In the genomic region with DNA sequence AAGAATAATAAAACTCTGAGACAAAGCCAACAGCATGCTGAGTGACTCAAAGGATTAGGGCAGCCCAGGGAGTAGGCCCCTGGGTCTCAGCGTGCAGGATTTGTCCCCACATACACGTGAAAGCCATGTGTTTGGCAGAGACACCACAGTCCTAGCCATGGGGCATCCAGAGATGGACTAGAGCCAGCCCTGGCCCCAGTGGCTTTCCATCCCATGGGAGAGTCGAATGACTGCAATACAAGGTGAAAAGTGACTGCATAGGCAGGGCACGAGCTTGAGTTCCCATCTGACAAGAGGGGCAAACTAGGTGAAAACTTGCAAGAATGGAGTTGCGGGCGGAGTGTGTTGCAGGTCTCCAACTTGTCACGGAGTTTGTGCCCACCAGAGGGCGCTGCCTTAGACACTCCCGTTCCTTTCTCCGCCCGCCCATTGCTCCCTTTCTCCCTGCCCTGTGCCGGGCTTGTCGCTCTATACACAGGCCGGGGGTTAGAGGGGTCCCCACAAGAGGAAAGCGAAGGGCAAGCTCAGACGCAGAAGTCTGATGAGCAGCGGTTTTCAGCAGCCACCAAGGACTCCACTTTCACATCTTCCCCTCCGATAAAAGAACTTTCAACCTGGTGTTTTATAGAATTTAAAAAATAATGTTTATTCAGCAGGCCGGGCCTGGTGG, we compare ENCODE assay signal across 8 cellular contexts. TPM values are rescaled to one million over a fixed set of nuclear protein-coding genes. Genes with fewer than 3 reads are reported as not detected.
DNase-seq lines count a peak whose midpoint lies in the region; ATAC-seq and TF ChIP-seq lines count a peak whose summit lies in the region.

No MANE protein-coding gene starts in this region.

- H3K9ac ChIP-seq in SK-N-SH, result no peak overlapping the region
- no peak overlapping the region for H3K9ac ChIP-seq in trophoblast cell (ENCODE audit: low read length)

- no peak overlapping the region for H2BK5ac ChIP-seq in trophoblast cell (ENCODE audit: low read depth, low read length, poor library complexity)

- no peak for TF ChIP-seq POLR2A in vagina (IDR thresholded peaks at IDR 0.05)

- intact Hi-C loops in activated naive CD4-positive, alpha-beta T cell treated with anti-CD3 and anti-CD28 coated beads for 36 hours (cut with micrococcal nuclease), result loop anchor here (1.0 to 2.0 kb wide), 3 partner anchors 53 to 284 kb away; a partner anchor contains a TSS
- intact Hi-C loops in head of caudate nucleus (cut with DNase I), result loop anchor here (2.0 kb wide), 1 partner anchor 113 kb away; no protein-coding TSS in a partner anchor
- intact Hi-C loops in vagina (cut with DNase I), result loop anchor here (5.0 kb wide), 1 partner anchor 110 kb away; no protein-coding TSS in a partner anchor

- no peak overlapping the region for H2BK12ac ChIP-seq in trophoblast cell (ENCODE audit: low read length)

- H3K4me1 Mint-ChIP-seq in activated naive CD4-positive, alpha-beta T cell treated with anti-CD3 and anti-CD28 coated beads for 36 hours (ENCODE audit: low read depth), result peaks cover 26% of the 10 kb centered on the region

- H4K8ac ChIP-seq in trophoblast cell (ENCODE audit: low read depth, low read length), result no peak overlapping the region

- H3K27me3 Mint-ChIP-seq in activated naive CD4-positive, alpha-beta T cell treated with anti-CD3 and anti-CD28 coated beads for 36 hours (ENCODE audit: low read depth), result peaks cover 7% of the 10 kb centered on the region

- no peaks in the 10 kb centered on the region for H3K36me3 Mint-ChIP-seq in activated naive CD4-positive, alpha-beta T cell treated with anti-CD3 and anti-CD28 coated beads for 36 hours (ENCODE audit: low read depth)

- H3F3A ChIP-seq in SK-N-SH (replicated peaks; ENCODE audit: insufficient read depth), result no peaks in the 10 kb centered on the region

- ATAC-seq in HG02885 (IDR thresholded peaks at IDR 0.05; ENCODE audit: poor library complexity, unreplicated experiment), result no peak

- H2AFZ ChIP-seq in SK-N-SH (ENCODE audit: low read depth), result peak overlapping the region; percentile 73; the same call in 1 of the 2 replicates
- H2AFZ ChIP-seq in trophoblast cell (ENCODE audit: insufficient read depth, low read length, poor library complexity), result no peak overlapping the region

- H3K4me1 ChIP-seq in SK-N-SH (ENCODE audit: control insufficient read depth in 1 of 2, insufficient read depth in 2 of 2, low read depth in 1 of 2, low read length in 1 of 2) (peaks cover 0 to 9% of the 10 kb centered on the region in 2 experiments; a peak in 1 of 4 replicates), trophoblast cell (ENCODE audit: control insufficient read depth in 1 of 2, insufficient read depth in 2 of 2, low read length in 2 of 2) (peaks cover 2 to 9% of the 10 kb centered on the region in 2 experiments), vagina (peaks cover 56% of the 10 kb centered on the region)

- CTCF ChIA-PET in SK-N-SH (lab: Yijun Ruan, JAX), result interaction anchor here (0.6 to 15.9 kb wide), 21 partner anchors 9 to 320 kb away, joined by 3 to 216 read pairs (median 4); no protein-coding TSS in a partner anchor
- CTCF ChIA-PET in activated naive CD4-positive, alpha-beta T cell treated with anti-CD3 and anti-CD28 coated beads for 36 hours (lab: Charles Lee), result interaction anchor here (0.6 to 8.3 kb wide), 11 partner anchors 11 to 284 kb away, joined by 3 to 137 read pairs (median 3); no protein-coding TSS in a partner anchor

- DNase-seq in GM12864 (ENCODE audit: low read depth), result no peak
- peak; percentile 84 for DNase-seq in M059J (ENCODE audit: low read depth)
- peak; percentile 83 for DNase-seq in SK-N-SH
- peak; percentile 86 for DNase-seq in activated naive CD4-positive, alpha-beta T cell treated with anti-CD3 and anti-CD28 coated beads for 36 hours
- peak; percentile 81 to 97 (median 90) for DNase-seq in head of caudate nucleus
- peak; percentile 61 to 87 for DNase-seq in trophoblast cell
- DNase-seq in vagina (ENCODE audit: extremely low spot score in 2 of 2), result peak in 1 of 2 donors; percentile 90

- H3K27me3 ChIP-seq in SK-N-SH (ENCODE audit: insufficient read depth) (no peaks in the 10 kb centered on the region), trophoblast cell (ENCODE audit: insufficient read depth, low read length) (no peaks in the 10 kb centered on the region), vagina (no peaks in the 10 kb centered on the region)

- H3K4ac ChIP-seq in trophoblast cell (ENCODE audit: low read depth, low read length), result no peak overlapping the region

- H3K9me2 ChIP-seq in SK-N-SH, result no peaks in the 10 kb centered on the region

- H2AK5ac ChIP-seq in trophoblast cell (ENCODE audit: low read length), result no peak overlapping the region

- H3K27ac ChIP-seq in SK-N-SH (ENCODE audit: low read depth in 2 of 2, low read length in 1 of 2) (no peak overlapping the region), trophoblast cell (ENCODE audit: low read depth, low read length) (no peak overlapping the region), vagina (peak overlapping the region; percentile 84)

- TF ChIP-seq CTCF in GM12864 (IDR thresholded peaks at IDR 0.05; ENCODE audit: low read depth, low read length, missing control alignments) (peak; percentile 91), SK-N-SH (IDR thresholded peaks at IDR 0.05) (peak; percentile 78), vagina (IDR thresholded peaks at IDR 0.05) (peak; percentile 62 to 82 (median 67))

- 21% methylated on average over 18 of the region's 19 CpGs for WGBS in SK-N-SH (ENCODE audit: low lambda C conversion rate)
- WGBS in trophoblast cell (ENCODE audit: extremely low coverage, insufficient coverage, insufficient read length), result no CpG with 5 or more reads among the region's 19 CpGs

- H3K36me3 ChIP-seq in SK-N-SH (replicated peaks in 1 of 2; ENCODE audit: control insufficient read depth in 1 of 2, insufficient read depth in 2 of 2, low read length in 1 of 2), result no peaks in the 10 kb centered on the region
- H3K36me3 ChIP-seq in trophoblast cell (ENCODE audit: control insufficient read depth in 1 of 2, insufficient read depth in 2 of 2, low read length in 2 of 2), result no peaks in the 10 kb centered on the region
- no peaks in the 10 kb centered on the region for H3K36me3 ChIP-seq in vagina

- H3K9me3 Mint-ChIP-seq in activated naive CD4-positive, alpha-beta T cell treated with anti-CD3 and anti-CD28 coated beads for 36 hours, result no peaks in the 10 kb centered on the region

- no peak overlapping the region for H4K91ac ChIP-seq in trophoblast cell (ENCODE audit: low read depth, low read length)

- POLR2A ChIA-PET in SK-N-SH (lab: Yijun Ruan, JAX), result no interaction called here

- H3K4me3 Mint-ChIP-seq in activated naive CD4-positive, alpha-beta T cell treated with anti-CD3 and anti-CD28 coated beads for 36 hours, result no peak overlapping the region

- H3K27ac Mint-ChIP-seq in activated naive CD4-positive, alpha-beta T cell treated with anti-CD3 and anti-CD28 coated beads for 36 hours, result no peak overlapping the region

- TF ChIP-seq RAD21 in SK-N-SH (IDR thresholded peaks at IDR 0.05; ENCODE audit: low read length), result peak; percentile 51

- H3K14ac ChIP-seq in trophoblast cell (ENCODE audit: low read length), result no peak overlapping the region

- no peak for TF ChIP-seq EP300 in SK-N-SH (IDR thresholded peaks at IDR 0.05; ENCODE audit: borderline replicate concordance in 1 of 2, low read depth in 1 of 2, low read length in 1 of 2)

- H3K9me3 ChIP-seq in SK-N-SH, result no peaks in the 10 kb centered on the region
- no peaks in the 10 kb centered on the region for H3K9me3 ChIP-seq in trophoblast cell (ENCODE audit: insufficient read depth, low read depth, low read length)
- H3K9me3 ChIP-seq in vagina, result no peaks in the 10 kb centered on the region

- H4K12ac ChIP-seq in trophoblast cell (ENCODE audit: low read depth, low read length), result no peak overlapping the region

- H3K4me2 ChIP-seq in SK-N-SH, result no peak overlapping the region
- H3K4me2 ChIP-seq in trophoblast cell (ENCODE audit: low read length), result no peak overlapping the region

- H3K79me1 ChIP-seq in trophoblast cell (ENCODE audit: low read length), result no peaks in the 10 kb centered on the region

- no peak overlapping the region for H3K23ac ChIP-seq in trophoblast cell (ENCODE audit: low read length)

- no peaks in the 10 kb centered on the region for H3K79me2 ChIP-seq in SK-N-SH (ENCODE audit: insufficient read depth)
- H3K79me2 ChIP-seq in trophoblast cell (ENCODE audit: control insufficient read depth, insufficient read depth, low read length, poor library complexity), result no peaks in the 10 kb centered on the region

- H4K20me1 ChIP-seq in SK-N-SH (ENCODE audit: insufficient read depth), result no peaks in the 10 kb centered on the region

- H3K4me3 ChIP-seq in GM12864 (ENCODE audit: low read depth, low read length) (no peak overlapping the region), SK-N-SH (ENCODE audit: low read depth in 2 of 2, low read length in 1 of 2) (no peak overlapping the region; a peak in 1 of 4 replicates), trophoblast cell (ENCODE audit: low read depth, low read length) (no peak overlapping the region), vagina (no peak overlapping the region)

- no peak overlapping the region for H2BK120ac ChIP-seq in trophoblast cell (ENCODE audit: insufficient read depth, low read length, poor library complexity)

- no peak overlapping the region for H3K18ac ChIP-seq in trophoblast cell (ENCODE audit: low read length)

TF ChIP-seq in SK-N-SH, 30 proteins besides CTCF, POLR2A, EP300 and RAD21 (continues in another document):
- TF ChIP-seq SMC3 (IDR thresholded peaks at IDR 0.05; ENCODE audit: low read depth, low read length) (peak; percentile 69), MXI1 (IDR thresholded peaks at IDR 0.05; ENCODE audit: low read depth, low read length) (peak; percentile 98), RXRA (IDR thresholded peaks at IDR 0.05; ENCODE audit: borderline replicate concordance, low read depth) (no peak), JUND (IDR thresholded peaks at IDR 0.05) (no peak), FOXJ3 (CRISPR knock-in tag; IDR thresholded peaks at IDR 0.05) (no peak), NRF1 (IDR thresholded peaks at IDR 0.05; ENCODE audit: low read depth, low read length) (no peak)

RNA-seq across cellular contexts. Expression of a gene that starts 24.2 kb away (rescaled TPM):
- total RNA-seq in M059J (2014; rRNA removed; shearing (Covaris generic)), result 22.2 and 27.0 TPM in 2 replicates
- 18.3 and 20.7 TPM in 2 replicates for polyA plus RNA-seq in SK-N-SH (2012; rRNA removed)
- 8.1 and 14.3 TPM in 2 replicates for polyA plus RNA-seq in SK-N-SH (2012; cell fraction: cytosol; rRNA removed)
- polyA plus RNA-seq in SK-N-SH (2012; cell fraction: nucleus; rRNA removed), result 8.7 TPM in 2 replicates
- total RNA-seq in activated naive CD4-positive, alpha-beta T cell treated with anti-CD3 and anti-CD28 coated beads for 36 hours, result under 1 TPM; 0.35 to 0.38 TPM
- 34.0 and 35.3 TPM in 2 replicates for polyA plus RNA-seq in trophoblast cell (2013)
- 144 TPM for total RNA-seq in vagina

RNA-seq across cellular contexts. Expression of a gene that starts 53.4 kb away (rescaled TPM):
- 21.4 and 37.0 TPM in 2 replicates for total RNA-seq in M059J (2014; rRNA removed; shearing (Covaris generic))
- polyA plus RNA-seq in SK-N-SH (2012; rRNA removed), result 5.4 and 6.3 TPM in 2 replicates
- polyA plus RNA-seq in SK-N-SH (2012; cell fraction: cytosol; rRNA removed), result 7.5 and 8.1 TPM in 2 replicates
- 3.5 and 6.4 TPM in 2 replicates for polyA plus RNA-seq in SK-N-SH (2012; cell fraction: nucleus; rRNA removed)
- 10 to 100 TPM in 1 of 2 experiments, 1 to 10 TPM in 1; 7.6 to 10.0 TPM for total RNA-seq in activated naive CD4-positive, alpha-beta T cell treated with anti-CD3 and anti-CD28 coated beads for 36 hours
- polyA plus RNA-seq in trophoblast cell (2013), result 15.8 and 15.9 TPM in 2 replicates
- 16.2 TPM for total RNA-seq in vagina

Comparison
In these comparisons a context has a peak if more than half of its experiments do, and no peak if none do; other contexts are left out.
1. RNA of a gene that starts 24.2 kb away (total RNA-seq): 144 TPM in vagina (single experiment) and 22.2 to 27.0 TPM in M059J; 0.35 to 0.38 TPM in activated naive CD4-positive, alpha-beta T cell treated with anti-CD3 and anti-CD28 coated beads for 36 hours; every median in the first group is over 10 times any median in the second.
2. Peak in every context shown above with its lines, with median percentiles within 50 percentile points of each other: CTCF ChIP-seq.